16 cellular contexts compared by ENCODE assay signal in the genomic region with DNA sequence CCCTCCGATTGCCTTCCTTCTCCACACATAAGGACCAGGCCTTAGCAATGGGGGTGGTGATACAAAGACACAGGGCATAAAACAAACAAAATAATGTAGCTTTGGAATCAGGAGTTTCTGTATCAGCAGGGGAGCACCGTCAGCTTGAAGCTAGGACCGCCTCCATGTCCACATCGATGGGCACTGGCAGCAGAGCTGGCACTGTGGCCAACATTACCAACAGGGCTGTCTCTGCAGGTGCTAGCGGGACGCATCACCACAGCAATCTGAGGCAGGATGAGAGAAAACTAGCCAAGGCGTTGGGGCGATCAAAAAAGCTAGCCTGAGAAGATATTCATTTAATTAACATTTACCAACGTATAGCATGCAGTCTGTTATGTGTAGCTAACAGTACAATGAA.
A peak's percentile ranks its signal among the peaks of the same experiment; 100 is the strongest.
DNase-seq lines count a peak whose midpoint lies in the region; FAIRE-seq and TF ChIP-seq lines count a peak whose summit lies in the region.
"Had no signal": no experiment of that assay in that cellular context is flagged by ENCODE, and none has a peak within 500 bp of the region (broad histone marks: within the 10 kb centered on the region; RNA-seq: fewer than 3 reads in every experiment).

No MANE protein-coding gene starts in this region.

- H3K4ac ChIP-seq in H1 (replicated peaks; ENCODE audit: insufficient read length, low read depth, low read length) (no peak overlapping the region), neuronal stem cell (ENCODE audit: low read length) (no peak overlapping the region)

- FAIRE-seq in H1 (lab: Jason Lieb, UNC) = no peak
- FAIRE-seq: HTR-8/SVneo had no signal

- no peak overlapping the region for H3K27ac ChIP-seq in H1 (ENCODE audit: low read depth, low read length)
- no peak overlapping the region for H3K27ac ChIP-seq in neuronal stem cell (replicated peaks; ENCODE audit: low read length)
- H3K27ac ChIP-seq: HL-60 had no signal

- H3K27me3 Mint-ChIP-seq in activated naive CD4-positive, alpha-beta T cell treated with anti-CD3 and anti-CD28 coated beads for 36 hours (ENCODE audit: low read depth) = no peaks in the 10 kb centered on the region
- H3K27me3 Mint-ChIP-seq in activated naive CD4-positive, alpha-beta T cell treated with anti-CD3 and anti-CD28 coated beads, Interleukin-2, amount 10 ng/mL, durations not matched to agents 7 days and 5 days = no peaks in the 10 kb centered on the region
- H3K27me3 Mint-ChIP-seq: IgD-negative memory B cell had no signal

- no peak overlapping the region for H4K5ac ChIP-seq in H1 (ENCODE audit: insufficient read length, low read depth, low read length)

- no peak for DNase-seq in activated naive CD4-positive, alpha-beta T cell treated with anti-CD3 and anti-CD28 coated beads for 36 hours
- DNase-seq in activated naive CD4-positive, alpha-beta T cell treated with anti-CD3 and anti-CD28 coated beads, Interleukin-2, amount 10 ng/mL, durations not matched to agents 7 days and 5 days = no peak
- DNase-seq in G401 (ENCODE audit: low spot score) (peak; percentile 94), H1 (ENCODE audit: low read depth in 1 of 2, low spot score in 2 of 2) (no peak), neuronal stem cell (ENCODE audit: low spot score) (no peak), dermis blood vessel endothelial cell (no peak), CD1c-positive myeloid dendritic cell (ENCODE audit: extremely low spot score) (no peak)
- DNase-seq in activated CD8-positive, alpha-beta memory T cell treated with anti-CD3 and anti-CD28 coated beads for 24 hours = no peak
- DNase-seq: Caco-2, DMS153, H9, NCI-H187, RPMI8226 had no signal

- H3K4me3 ChIP-seq in H1 (ENCODE audit: extremely low read depth in 1 of 4, insufficient read depth in 2 of 4, low read depth in 3 of 4, low read length in 4 of 4) (no peak overlapping the region; a peak in 1 of 8 replicates), neuronal stem cell (ENCODE audit: low read length in 2 of 2) (no peak overlapping the region)

- peaks cover 14% of the 10 kb centered on the region for H3K36me3 Mint-ChIP-seq in activated naive CD4-positive, alpha-beta T cell treated with anti-CD3 and anti-CD28 coated beads for 36 hours (ENCODE audit: low read depth)
- peaks cover 31% of the 10 kb centered on the region for H3K36me3 Mint-ChIP-seq in activated naive CD4-positive, alpha-beta T cell treated with anti-CD3 and anti-CD28 coated beads, Interleukin-2, amount 10 ng/mL, durations not matched to agents 7 days and 5 days

- H2BK5ac ChIP-seq in H1 (ENCODE audit: low read depth, low read length) = no peak overlapping the region
- H2BK5ac ChIP-seq in neuronal stem cell (ENCODE audit: low read length) = no peak overlapping the region

- no peaks in the 10 kb centered on the region for H4K20me1 ChIP-seq in H1 (replicated peaks in 1 of 2; ENCODE audit: control insufficient read depth in 1 of 2, insufficient read depth in 2 of 2, low read length in 2 of 2)

- H2BK12ac ChIP-seq in H1 (ENCODE audit: low read depth, low read length) = no peak overlapping the region
- peak overlapping the region; percentile 87 for H2BK12ac ChIP-seq in neuronal stem cell (ENCODE audit: low read length)

- H3K23me2 ChIP-seq in H1 (ENCODE audit: low read depth, low read length) = no peaks in the 10 kb centered on the region

- no peaks in the 10 kb centered on the region for H3K79me2 ChIP-seq in H1 (ENCODE audit: control insufficient read depth in 1 of 2, insufficient read depth in 2 of 2, low read length in 2 of 2)

- intact Hi-C loops in activated naive CD4-positive, alpha-beta T cell treated with anti-CD3 and anti-CD28 coated beads for 36 hours (cut with micrococcal nuclease) = no loop called here

- H3K4me1 ChIP-seq in H1 (replicated peaks in 1 of 4; ENCODE audit: control insufficient read depth in 3 of 4, insufficient read depth in 4 of 4, low read length in 3 of 4) = peaks cover 0 to 7% (median 2%) of the 10 kb centered on the region in 4 experiments; a peak in 2 of 7 replicates
- peaks cover 22 to 45% of the 10 kb centered on the region in 2 donors for H3K4me1 ChIP-seq in neuronal stem cell (ENCODE audit: control insufficient read depth in 2 of 2, insufficient read depth in 1 of 2, low read depth in 1 of 2, low read length in 2 of 2)

- CTCF ChIA-PET in activated naive CD4-positive, alpha-beta T cell treated with anti-CD3 and anti-CD28 coated beads for 36 hours (lab: Charles Lee) = no interaction called here
- CTCF ChIA-PET in activated naive CD4-positive, alpha-beta T cell treated with anti-CD3 and anti-CD28 coated beads, Interleukin-2, amount 10 ng/mL, durations not matched to agents 7 days and 5 days (lab: Charles Lee) = no interaction called here
- CTCF ChIA-PET in H1 (lab: Charles Lee; ENCODE audit: partially characterized antibody) = interaction anchor here (0.6 to 1.7 kb wide), 2 partner anchors 14 to 944 kb away, joined by 3 read pairs; no protein-coding TSS in a partner anchor

- no peaks in the 10 kb centered on the region for H3K9me3 Mint-ChIP-seq in activated naive CD4-positive, alpha-beta T cell treated with anti-CD3 and anti-CD28 coated beads for 36 hours
- H3K9me3 Mint-ChIP-seq in activated naive CD4-positive, alpha-beta T cell treated with anti-CD3 and anti-CD28 coated beads, Interleukin-2, amount 10 ng/mL, durations not matched to agents 7 days and 5 days = no peaks in the 10 kb centered on the region
- H3K9me3 Mint-ChIP-seq: H9, IgD-negative memory B cell had no signal

- 87% methylated on average over 9 of the region's 9 CpGs; no CpG with 5 or more reads in 1 of the 2 experiments for WGBS in H1 (ENCODE audit: extremely low coverage in 1 of 2, insufficient coverage in 1 of 2, insufficient read length in 1 of 2, insufficient replicate concordance in 2 of 2, low coverage in 1 of 2, low lambda C conversion rate in 2 of 2, missing lambda C conversion rate in 1 of 2), 2 experiments
- WGBS in neuronal stem cell (ENCODE audit: extremely low coverage in 2 of 2, insufficient read length in 2 of 2, insufficient replicate concordance in 1 of 2), 2 donors = no CpG with 5 or more reads among the region's 9 CpGs

- H4K91ac ChIP-seq in H1 (replicated peaks; ENCODE audit: insufficient read length, low read length) (peak overlapping the region; percentile 5), neuronal stem cell (ENCODE audit: low read depth, low read length, poor library complexity) (no peak overlapping the region)

- H3K27me3 ChIP-seq in H1 (replicated peaks in 1 of 4; ENCODE audit: control insufficient read depth in 3 of 4, extremely low read depth in 1 of 4, insufficient read depth in 3 of 4, low read length in 3 of 4) (no peaks in the 10 kb centered on the region), neuronal stem cell (ENCODE audit: control insufficient read depth in 3 of 3, insufficient read depth in 3 of 3, low read depth in 1 of 3, low read length in 3 of 3) (no peaks in the 10 kb centered on the region)

- no peak overlapping the region for H3K23ac ChIP-seq in H1 (ENCODE audit: insufficient read length)
- no peak overlapping the region for H3K23ac ChIP-seq in neuronal stem cell (ENCODE audit: low read depth, low read length, poor library complexity)

- H3K79me1 ChIP-seq in H1 (ENCODE audit: low read depth, low read length) (no peaks in the 10 kb centered on the region), neuronal stem cell (ENCODE audit: low read depth, low read length) (no peaks in the 10 kb centered on the region)

- no peak for TF ChIP-seq CTCF in H1 (IDR thresholded peaks at IDR 0.05; ENCODE audit: control extremely low read depth in 1 of 3, insufficient read depth in 1 of 3, low read depth in 1 of 3, low read length in 3 of 3)

- H4K8ac ChIP-seq in H1 (ENCODE audit: extremely low read depth, insufficient read depth, low read length) (no peak overlapping the region), neuronal stem cell (ENCODE audit: low read depth, low read length) (no peak overlapping the region)

- POLR2A ChIA-PET in H1 (lab: Charles Lee; ENCODE audit: partially characterized antibody) = no interaction called here

- H3K4me3 Mint-ChIP-seq in activated naive CD4-positive, alpha-beta T cell treated with anti-CD3 and anti-CD28 coated beads for 36 hours = no peak overlapping the region
- H3K4me3 Mint-ChIP-seq in activated naive CD4-positive, alpha-beta T cell treated with anti-CD3 and anti-CD28 coated beads, Interleukin-2, amount 10 ng/mL, durations not matched to agents 7 days and 5 days = no peak overlapping the region
- H3K4me3 Mint-ChIP-seq: H9, IgD-negative memory B cell had no signal

- H2BK20ac ChIP-seq in H1 (ENCODE audit: low read length) = no peak overlapping the region

- H3K36me3 ChIP-seq in H1 (ENCODE audit: control insufficient read depth in 2 of 4, insufficient read depth in 4 of 4, low read length in 3 of 4) (no peaks in the 10 kb centered on the region), neuronal stem cell (replicated peaks in 1 of 2; ENCODE audit: control insufficient read depth in 2 of 2, insufficient read depth in 2 of 2, low read length in 2 of 2) (no peaks in the 10 kb centered on the region)

- H2AK5ac ChIP-seq in H1 (ENCODE audit: low read depth, low read length) = no peak overlapping the region
- no peak overlapping the region for H2AK5ac ChIP-seq in neuronal stem cell (ENCODE audit: low read depth, low read length)

- no peak overlapping the region for H2BK120ac ChIP-seq in H1 (replicated peaks; ENCODE audit: low read depth, low read length)
- H2BK120ac ChIP-seq in neuronal stem cell (ENCODE audit: low read depth, low read length) = no peak overlapping the region

- H3K9me3 ChIP-seq in H1 (ENCODE audit: insufficient read depth in 2 of 2, low read depth in 1 of 2, low read length in 1 of 2) (no peaks in the 10 kb centered on the region), neuronal stem cell (replicated peaks in 1 of 2; ENCODE audit: control insufficient read depth in 2 of 2, insufficient read depth in 1 of 2, low read depth in 1 of 2, low read length in 2 of 2) (no peaks in the 10 kb centered on the region)
- H3K9me3 ChIP-seq: Caco-2 had no signal

- H2BK15ac ChIP-seq in H1 (ENCODE audit: low read length) = no peak overlapping the region
- no peak overlapping the region for H2BK15ac ChIP-seq in neuronal stem cell (ENCODE audit: low read length)

- TF ChIP-seq EP300 in H1 (IDR thresholded peaks at IDR 0.05; ENCODE audit: borderline replicate concordance in 1 of 2, low read depth in 2 of 2, low read length in 2 of 2) = no peak

- H3K27ac Mint-ChIP-seq in activated naive CD4-positive, alpha-beta T cell treated with anti-CD3 and anti-CD28 coated beads for 36 hours = peak overlapping the region; percentile 10
- no peak overlapping the region for H3K27ac Mint-ChIP-seq in activated naive CD4-positive, alpha-beta T cell treated with anti-CD3 and anti-CD28 coated beads, Interleukin-2, amount 10 ng/mL, durations not matched to agents 7 days and 5 days
- H3K27ac Mint-ChIP-seq: H9, IgD-negative memory B cell had no signal

- no peak for TF ChIP-seq POLR2A in H1 (IDR thresholded peaks at IDR 0.05; ENCODE audit: control extremely low read depth in 1 of 2, low read depth in 2 of 2, low read length in 2 of 2)

- in situ Hi-C loops in G401 (cut with HindIII; ENCODE audit: low sequenced_read_pairs) = no loop called here

- TF ChIP-seq RAD21 in H1 (IDR thresholded peaks at IDR 0.05 in 1 of 2, conservative IDR thresholded peaks at IDR 0.05 in 1 of 2; ENCODE audit: low read depth in 2 of 2, low read length in 2 of 2) = no peak

- no peak overlapping the region for H3K56ac ChIP-seq in H1 (replicated peaks; ENCODE audit: insufficient read length, low read depth, low read length)

- H3K4me1 Mint-ChIP-seq in activated naive CD4-positive, alpha-beta T cell treated with anti-CD3 and anti-CD28 coated beads for 36 hours (ENCODE audit: low read depth) = peaks cover 62% of the 10 kb centered on the region
- H3K4me1 Mint-ChIP-seq in activated naive CD4-positive, alpha-beta T cell treated with anti-CD3 and anti-CD28 coated beads, Interleukin-2, amount 10 ng/mL, durations not matched to agents 7 days and 5 days = peaks cover 34% of the 10 kb centered on the region

- H3K18ac ChIP-seq in H1 (ENCODE audit: extremely low read depth, low read length) (no peak overlapping the region), neuronal stem cell (ENCODE audit: low read length) (peak overlapping the region; percentile 91)

- H3K4me2 ChIP-seq in H1 (ENCODE audit: insufficient read depth in 1 of 2, low read depth in 2 of 2, low read length in 2 of 2) (no peak overlapping the region), neuronal stem cell (ENCODE audit: insufficient read depth, low read length, poor library complexity, severe bottlenecking) (no peak overlapping the region)

- no peak overlapping the region for H3K9ac ChIP-seq in H1 (replicated peaks in 1 of 4; ENCODE audit: extremely low read depth in 1 of 4, low read depth in 3 of 4, low read length in 3 of 4)
- H3K9ac ChIP-seq in neuronal stem cell (ENCODE audit: low read depth, low read length, poor library complexity) = no peak overlapping the region

- no peak overlapping the region for H2AFZ ChIP-seq in H1 (ENCODE audit: low read length)
- no peak overlapping the region for H2AFZ ChIP-seq in neuronal stem cell (ENCODE audit: low read length)

- H3K14ac ChIP-seq in H1 (ENCODE audit: insufficient read length) (no peak overlapping the region), neuronal stem cell (ENCODE audit: low read length) (no peak overlapping the region)
